23 cellular contexts compared by ENCODE assay signal in the genomic region with DNA sequence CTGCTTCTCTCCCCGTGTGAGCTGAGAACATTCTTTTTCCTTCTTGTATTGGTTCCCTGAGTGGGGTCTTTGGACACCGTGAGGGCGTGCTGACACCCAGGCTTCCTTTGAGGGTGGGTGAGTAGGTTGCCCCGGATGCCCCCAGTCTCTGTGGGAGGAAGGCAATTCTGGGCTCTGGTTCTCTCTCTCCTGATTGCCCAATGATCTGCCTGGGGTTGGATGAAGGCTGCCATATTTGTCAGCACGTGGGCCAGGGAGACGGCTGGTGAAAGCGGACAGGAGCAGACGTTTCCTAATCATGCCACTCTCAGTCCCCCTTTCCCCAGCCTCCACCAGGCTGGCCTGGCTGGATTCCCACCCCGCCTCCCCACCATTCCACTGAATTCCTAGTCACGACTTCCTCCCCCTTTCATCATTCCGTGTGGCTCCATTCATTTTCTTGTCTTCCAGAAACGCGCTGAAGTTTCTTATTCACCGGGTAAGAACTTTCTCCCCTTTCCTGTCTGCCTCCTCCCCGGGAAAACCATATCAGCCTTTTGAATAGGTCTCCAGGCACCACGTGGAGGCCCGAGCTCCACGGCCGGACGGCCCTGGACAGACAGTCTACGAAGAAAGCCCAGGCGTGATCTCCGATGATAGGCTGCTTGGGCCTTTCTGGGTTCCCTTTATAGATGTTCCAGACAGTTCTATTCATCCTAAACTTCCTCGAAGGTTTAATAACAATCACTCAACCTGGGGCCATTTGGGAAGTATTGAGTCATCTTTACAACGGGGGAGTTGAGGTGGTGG.
"Had no signal": no experiment of that assay in that cellular context is flagged by ENCODE, and none has a peak within 500 bp of the region (broad histone marks: within the 10 kb centered on the region; RNA-seq: fewer than 3 reads in every experiment).

No MANE protein-coding gene starts in this region.

- H3K4me3 ChIP-seq: coronary artery, dorsolateral prefrontal cortex, esophagus muscularis mucosa, gastrocnemius medialis, heart right ventricle, left ventricle myocardium inferior, lower lobe of right lung, mucosa of descending colon had no signal

- H3K27ac ChIP-seq: coronary artery, dorsolateral prefrontal cortex, esophagus muscularis mucosa, foreskin keratinocyte, gastrocnemius medialis, heart right ventricle, left ventricle myocardium inferior, lower lobe of right lung had no signal

- FAIRE-seq: colon, endothelial cell of umbilical vein, islet of Langerhans, kidney had no signal

- DNase-seq: dermis blood vessel endothelial cell; dorsolateral prefrontal cortex; effector CD4-positive, alpha-beta T cell; effector memory CD4-positive, alpha-beta T cell; foreskin keratinocyte; gastrocnemius medialis; glutamatergic neuron; head of caudate nucleus; heart right ventricle; hippocampal formation; kidney; kidney glomerular epithelial cell; left colon; left ventricle myocardium inferior; lower lobe of right lung; mesenchymal stem cell; mucosa of descending colon had no signal

- ATAC-seq: foreskin keratinocyte, gastrocnemius medialis, heart right ventricle, left colon, left lobe of liver, lower lobe of right lung, mucosa of descending colon had no signal

- H3K36me3 ChIP-seq: esophagus muscularis mucosa, gastrocnemius medialis, heart right ventricle, left ventricle myocardium inferior, lower lobe of right lung had no signal

- H3K9me3 ChIP-seq: esophagus muscularis mucosa, gastrocnemius medialis, heart right ventricle, left ventricle myocardium inferior, lower lobe of right lung, mucosa of descending colon had no signal

- H3K27me3 ChIP-seq: foreskin keratinocyte, gastrocnemius medialis had no signal

- H3K4me1 ChIP-seq: esophagus muscularis mucosa, foreskin keratinocyte, gastrocnemius medialis, heart right ventricle, left ventricle myocardium inferior, lower lobe of right lung had no signal
